ENCODE assay signal across 1 cellular context in the genomic region with DNA sequence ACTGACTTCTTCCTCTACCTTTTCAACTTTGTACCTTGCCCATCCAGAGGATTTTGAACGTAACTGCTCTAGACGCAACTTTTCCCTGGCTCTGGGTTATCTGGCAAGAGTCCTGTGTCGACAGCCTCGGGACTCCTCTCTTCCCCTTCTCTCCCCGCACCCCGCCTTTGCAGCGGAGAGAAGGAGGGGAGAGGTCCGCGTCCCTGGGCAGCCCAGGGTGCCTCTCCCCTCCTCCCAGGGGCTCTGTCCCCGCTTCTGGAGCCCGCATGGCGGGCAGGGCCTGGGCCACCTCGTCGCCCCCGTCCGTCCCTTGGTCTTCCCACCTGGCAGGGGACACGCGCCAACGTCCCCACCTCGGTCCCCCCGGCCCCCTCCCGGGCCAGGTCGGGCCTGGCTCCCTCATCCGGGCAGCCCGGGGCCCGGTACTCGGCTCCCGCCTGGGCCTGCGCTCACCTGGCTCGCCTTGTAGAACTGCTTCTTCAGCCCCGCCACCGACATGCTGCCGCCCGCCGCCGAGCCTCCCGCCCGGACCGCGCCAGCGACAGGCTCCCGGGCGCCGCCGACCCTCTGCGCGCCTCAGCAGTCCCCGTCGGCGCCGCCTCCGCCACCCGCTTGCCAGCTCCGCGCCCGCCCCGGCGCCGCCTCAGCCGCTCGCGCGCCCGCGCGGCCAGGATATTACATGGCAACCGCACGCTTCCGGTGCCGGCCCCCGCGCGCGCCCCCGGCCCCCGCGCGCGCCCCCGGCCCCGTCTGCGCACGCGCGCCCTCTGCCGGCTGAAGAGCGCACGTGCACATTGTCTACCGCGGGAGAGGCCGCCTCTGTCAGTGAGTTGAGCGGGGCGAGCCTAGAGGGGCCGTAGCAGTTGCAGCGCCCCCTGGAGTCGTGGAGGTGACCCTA.
TF ChIP-seq lines count a peak whose summit lies in the region.

A gene with protein sequence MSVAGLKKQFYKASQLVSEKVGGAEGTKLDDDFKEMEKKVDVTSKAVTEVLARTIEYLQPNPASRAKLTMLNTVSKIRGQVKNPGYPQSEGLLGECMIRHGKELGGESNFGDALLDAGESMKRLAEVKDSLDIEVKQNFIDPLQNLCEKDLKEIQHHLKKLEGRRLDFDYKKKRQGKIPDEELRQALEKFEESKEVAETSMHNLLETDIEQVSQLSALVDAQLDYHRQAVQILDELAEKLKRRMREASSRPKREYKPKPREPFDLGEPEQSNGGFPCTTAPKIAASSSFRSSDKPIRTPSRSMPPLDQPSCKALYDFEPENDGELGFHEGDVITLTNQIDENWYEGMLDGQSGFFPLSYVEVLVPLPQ (minus strand): TSS at position 677 of the 898 bp plus-strand sequence. CDS start 179 bp downstream, at position 498.

TF ChIP-seq in HEK293, 187 proteins besides CTCF, POLR2A, EP300 and RAD21 (continued from another document):
- TF ChIP-seq ZFP69B (tag by site-specific recombination; IDR thresholded peaks at IDR 0.05) (peak; percentile 72), YY2 (tag by site-specific recombination; IDR thresholded peaks at IDR 0.05) (no peak), BCL11B (tag by site-specific recombination; IDR thresholded peaks at IDR 0.05; ENCODE audit: low read depth) (peak; percentile 51; the same call in 1 of the 2 replicates), SP3 (tag by site-specific recombination; IDR thresholded peaks at IDR 0.05) (peak; percentile 38; the same call in 1 of the 2 replicates), ZEB2 (tag by site-specific recombination; IDR thresholded peaks at IDR 0.05) (peak; percentile 33), ZNF2 (tag by site-specific recombination; IDR thresholded peaks at IDR 0.05) (no peak), ZNF202 (tag by site-specific recombination; IDR thresholded peaks at IDR 0.05; ENCODE audit: borderline replicate concordance) (no peak), SCRT1 (tag by site-specific recombination; IDR thresholded peaks at IDR 0.05; ENCODE audit: borderline replicate concordance) (no peak), ZNF707 (tag by site-specific recombination; IDR thresholded peaks at IDR 0.05) (no peak), ZNF132 (tag by site-specific recombination; IDR thresholded peaks at IDR 0.05; ENCODE audit: borderline replicate concordance) (no peak), ZNF561 (tag by site-specific recombination; IDR thresholded peaks at IDR 0.05; ENCODE audit: borderline replicate concordance) (peak; percentile 74), ZNF48 (tag by site-specific recombination; IDR thresholded peaks at IDR 0.05) (no peak), ZNF16 (tag by site-specific recombination; IDR thresholded peaks at IDR 0.05; ENCODE audit: low read depth) (no peak), ZBTB1 (tag by site-specific recombination; IDR thresholded peaks at IDR 0.05) (no peak), ZNF223 (tag by site-specific recombination; IDR thresholded peaks at IDR 0.05) (no peak), ZNF248 (tag by site-specific recombination; IDR thresholded peaks at IDR 0.05) (no peak), PRDM1 (tag by site-specific recombination; IDR thresholded peaks at IDR 0.05) (no peak), ZNF510 (tag by site-specific recombination; IDR thresholded peaks at IDR 0.05; ENCODE audit: insufficient replicate concordance) (no peak), ZNF404 (tag by site-specific recombination; IDR thresholded peaks at IDR 0.05) (no peak)
- TF ChIP-seq, protein P1, sequence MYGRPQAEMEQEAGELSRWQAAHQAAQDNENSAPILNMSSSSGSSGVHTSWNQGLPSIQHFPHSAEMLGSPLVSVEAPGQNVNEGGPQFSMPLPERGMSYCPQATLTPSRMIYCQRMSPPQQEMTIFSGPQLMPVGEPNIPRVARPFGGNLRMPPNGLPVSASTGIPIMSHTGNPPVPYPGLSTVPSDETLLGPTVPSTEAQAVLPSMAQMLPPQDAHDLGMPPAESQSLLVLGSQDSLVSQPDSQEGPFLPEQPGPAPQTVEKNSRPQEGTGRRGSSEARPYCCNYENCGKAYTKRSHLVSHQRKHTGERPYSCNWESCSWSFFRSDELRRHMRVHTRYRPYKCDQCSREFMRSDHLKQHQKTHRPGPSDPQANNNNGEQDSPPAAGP (tag by site-specific recombination; IDR thresholded peaks at IDR 0.05): peak; percentile 83; the same call in 1 of the 2 replicates
- TF ChIP-seq, protein P2, sequence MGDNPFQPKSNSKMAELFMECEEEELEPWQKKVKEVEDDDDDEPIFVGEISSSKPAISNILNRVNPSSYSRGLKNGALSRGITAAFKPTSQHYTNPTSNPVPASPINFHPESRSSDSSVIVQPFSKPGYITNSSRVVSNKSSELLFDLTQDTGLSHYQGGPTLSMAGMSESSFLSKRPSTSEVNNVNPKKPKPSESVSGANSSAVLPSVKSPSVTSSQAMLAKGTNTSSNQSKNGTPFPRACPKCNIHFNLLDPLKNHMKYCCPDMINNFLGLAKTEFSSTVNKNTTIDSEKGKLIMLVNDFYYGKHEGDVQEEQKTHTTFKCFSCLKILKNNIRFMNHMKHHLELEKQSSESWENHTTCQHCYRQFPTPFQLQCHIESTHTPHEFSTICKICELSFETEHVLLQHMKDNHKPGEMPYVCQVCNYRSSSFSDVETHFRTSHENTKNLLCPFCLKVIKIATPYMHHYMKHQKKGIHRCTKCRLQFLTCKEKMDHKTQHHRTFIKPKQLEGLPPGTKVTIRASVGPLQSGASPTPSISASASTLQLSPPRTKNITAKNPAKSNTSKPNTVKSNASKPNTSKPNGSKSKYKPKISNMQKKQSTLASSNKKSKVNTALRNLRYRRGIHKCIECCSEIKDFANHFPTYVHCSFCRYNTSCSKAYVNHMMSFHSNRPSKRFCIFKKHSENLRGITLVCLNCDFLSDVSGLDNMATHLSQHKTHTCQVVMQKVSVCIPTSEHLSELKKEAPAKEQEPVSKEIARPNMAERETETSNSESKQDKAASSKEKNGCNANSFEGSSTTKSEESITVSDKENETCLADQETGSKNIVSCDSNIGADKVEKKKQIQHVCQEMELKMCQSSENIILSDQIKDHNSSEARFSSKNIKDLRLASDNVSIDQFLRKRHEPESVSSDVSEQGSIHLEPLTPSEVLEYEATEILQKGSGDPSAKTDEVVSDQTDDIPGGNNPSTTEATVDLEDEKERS (tag by site-specific recombination; IDR thresholded peaks at IDR 0.05): no peak
